ENCODE assay signal across 20 cellular contexts in the genomic region with DNA sequence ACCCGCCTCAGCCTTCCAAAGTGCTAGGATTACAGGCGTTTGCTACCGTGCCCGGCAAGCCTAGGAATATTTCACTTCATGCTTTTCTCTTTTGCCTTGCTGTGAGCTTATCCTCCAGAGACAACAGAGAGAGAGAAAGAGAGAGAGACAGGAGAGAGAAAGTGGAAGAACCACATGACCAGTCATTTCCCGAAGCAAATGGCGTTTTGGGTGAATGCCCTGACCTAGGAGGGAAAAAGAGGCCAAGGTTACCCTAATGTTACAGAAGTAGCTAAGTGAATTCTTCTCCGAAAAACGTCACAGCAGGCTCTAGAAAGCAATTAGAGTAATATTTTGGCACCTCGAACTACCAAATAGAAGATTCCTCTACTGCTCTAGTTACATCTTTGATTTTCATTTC. TPM values are rescaled to one million over a fixed set of nuclear protein-coding genes. Genes with fewer than 3 reads are reported as not detected.
DNase-seq lines count a peak whose midpoint lies in the region; ATAC-seq and TF ChIP-seq lines count a peak whose summit lies in the region.
"Had no signal": no experiment of that assay in that cellular context is flagged by ENCODE, and none has a peak within 500 bp of the region (broad histone marks: within the 10 kb centered on the region; RNA-seq: fewer than 3 reads in every experiment).

No MANE protein-coding gene starts in this region.

- no peak for TF ChIP-seq POLR2A in right lobe of liver (IDR thresholded peaks at IDR 0.05)

- WGBS in liver = 84% methylated on average over 9 of the region's 9 CpGs
- WGBS in right lobe of liver (ENCODE audit: insufficient coverage, low coverage, low lambda C conversion rate, missing lambda C conversion rate) = 75% methylated on average over 9 of the region's 9 CpGs

- H3K27me3 ChIP-seq in liver (ENCODE audit: control insufficient read depth in 4 of 4, insufficient read depth in 4 of 4, low read length in 3 of 4) = no peaks in the 10 kb centered on the region
- no peaks in the 10 kb centered on the region for H3K27me3 ChIP-seq in right lobe of liver

- no peak overlapping the region for H3K27ac ChIP-seq in liver (ENCODE audit: low read depth in 1 of 2, low read length in 2 of 2)
- no peak overlapping the region for H3K27ac ChIP-seq in right lobe of liver
- H3K27ac ChIP-seq: KMS-11, PC-9, RWPE1 had no signal

- H3K4me1 ChIP-seq in liver (ENCODE audit: control insufficient read depth in 4 of 4, insufficient read depth in 4 of 4, low read length in 3 of 4) (no peaks in the 10 kb centered on the region), right lobe of liver (no peaks in the 10 kb centered on the region)

- peaks cover 17% of the 10 kb centered on the region for H3K4me1 Mint-ChIP-seq in activated CD8-positive, alpha-beta T cell treated with anti-CD3 and anti-CD28 coated beads for 36 hours (ENCODE audit: low read depth)
- H3K4me1 Mint-ChIP-seq: B cell had no signal

- intact Hi-C loops in right lobe of liver (cut with DNase I) = no loop called here
- intact Hi-C loops in activated CD8-positive, alpha-beta T cell treated with anti-CD3 and anti-CD28 coated beads for 36 hours (cut with micrococcal nuclease) = no loop called here

- no peak for TF ChIP-seq RAD21 in liver (IDR thresholded peaks at IDR 0.05)

- ATAC-seq in right lobe of liver = no peak
- ATAC-seq in activated CD8-positive, alpha-beta T cell treated with anti-CD3 and anti-CD28 coated beads for 36 hours = no peak
- no peak for ATAC-seq in HG03354 (IDR thresholded peaks at IDR 0.05; ENCODE audit: poor library complexity, severe bottlenecking, unreplicated experiment)

- CTCF ChIA-PET in activated CD8-positive, alpha-beta T cell treated with anti-CD3 and anti-CD28 coated beads for 36 hours (lab: Charles Lee) = interaction anchor here (1.6 to 1.9 kb wide), 2 partner anchors 9 to 135 kb away, joined by 4 to 9 read pairs; a partner anchor contains a TSS

- no peak overlapping the region for H3K9ac ChIP-seq in liver (ENCODE audit: low read depth in 1 of 2, low read length in 2 of 2)
- H3K9ac ChIP-seq: KMS-11 had no signal

- TF ChIP-seq CTCF in liver (IDR thresholded peaks at IDR 0.05; ENCODE audit: low read depth, low read length, missing input control) (no peak), right lobe of liver (IDR thresholded peaks at IDR 0.05) (no peak)
- TF ChIP-seq CTCF in activated CD8-positive, alpha-beta T cell treated with anti-CD3 and anti-CD28 coated beads for 36 hours (IDR thresholded peaks at IDR 0.05) = no peak

- DNase-seq in right lobe of liver = no peak
- peak; percentile 49 for DNase-seq in cerebellum (ENCODE audit: low spot score)
- peak; percentile 69 for DNase-seq in pons (ENCODE audit: low spot score)
- DNase-seq in NCI-H1105 treated with DMSO at 0.1 percent for 48 hours (lab: John Stamatoyannopoulos, UW) = no peak
- DNase-seq in dermis blood vessel endothelial cell = no peak
- no peak for DNase-seq in activated CD8-positive, alpha-beta T cell treated with anti-CD3 and anti-CD28 coated beads for 36 hours
- DNase-seq: 8988T; Calu3; CD4-positive, alpha-beta memory T cell; GOT3; NCI-H1417 treated with DMSO at 0.1 percent for 48 hours; NCI-H1930; NCI-H526; PC-9; SIG-M5 had no signal

- no peak overlapping the region for H3K27ac Mint-ChIP-seq in activated CD8-positive, alpha-beta T cell treated with anti-CD3 and anti-CD28 coated beads for 36 hours
- H3K27ac Mint-ChIP-seq: B cell; CD4-positive, alpha-beta memory T cell had no signal

- no peaks in the 10 kb centered on the region for H3K36me3 ChIP-seq in liver (ENCODE audit: control insufficient read depth in 4 of 4, insufficient read depth in 3 of 4, low read depth in 1 of 4, low read length in 3 of 4)
- no peaks in the 10 kb centered on the region for H3K36me3 ChIP-seq in right lobe of liver

- POLR2A ChIA-PET in activated CD8-positive, alpha-beta T cell treated with anti-CD3 and anti-CD28 coated beads for 36 hours (lab: Charles Lee) = no interaction called here

- H3K4me3 Mint-ChIP-seq in activated CD8-positive, alpha-beta T cell treated with anti-CD3 and anti-CD28 coated beads for 36 hours = no peak overlapping the region
- H3K4me3 Mint-ChIP-seq: B cell; CD4-positive, alpha-beta memory T cell had no signal

- H3K36me3 Mint-ChIP-seq in activated CD8-positive, alpha-beta T cell treated with anti-CD3 and anti-CD28 coated beads for 36 hours (ENCODE audit: low read depth) = no peaks in the 10 kb centered on the region
- H3K36me3 Mint-ChIP-seq: CD4-positive, alpha-beta memory T cell had no signal

- H3K9me3 ChIP-seq in liver (ENCODE audit: control insufficient read depth in 4 of 4, low read length in 3 of 4) (no peaks in the 10 kb centered on the region), right lobe of liver (no peaks in the 10 kb centered on the region)

- no peaks in the 10 kb centered on the region for H3K9me3 Mint-ChIP-seq in activated CD8-positive, alpha-beta T cell treated with anti-CD3 and anti-CD28 coated beads for 36 hours
- H3K9me3 Mint-ChIP-seq: CD4-positive, alpha-beta memory T cell had no signal

- H3K4me3 ChIP-seq in liver (ENCODE audit: low read depth in 1 of 3, low read length in 3 of 3) (no peak overlapping the region), right lobe of liver (no peak overlapping the region)
- H3K4me3 ChIP-seq: PC-9 had no signal

- no peaks in the 10 kb centered on the region for H3K27me3 Mint-ChIP-seq in activated CD8-positive, alpha-beta T cell treated with anti-CD3 and anti-CD28 coated beads for 36 hours

TF ChIP-seq in liver, 16 proteins besides CTCF, POLR2A, EP300 and RAD21:
- TF ChIP-seq, protein P1, sequence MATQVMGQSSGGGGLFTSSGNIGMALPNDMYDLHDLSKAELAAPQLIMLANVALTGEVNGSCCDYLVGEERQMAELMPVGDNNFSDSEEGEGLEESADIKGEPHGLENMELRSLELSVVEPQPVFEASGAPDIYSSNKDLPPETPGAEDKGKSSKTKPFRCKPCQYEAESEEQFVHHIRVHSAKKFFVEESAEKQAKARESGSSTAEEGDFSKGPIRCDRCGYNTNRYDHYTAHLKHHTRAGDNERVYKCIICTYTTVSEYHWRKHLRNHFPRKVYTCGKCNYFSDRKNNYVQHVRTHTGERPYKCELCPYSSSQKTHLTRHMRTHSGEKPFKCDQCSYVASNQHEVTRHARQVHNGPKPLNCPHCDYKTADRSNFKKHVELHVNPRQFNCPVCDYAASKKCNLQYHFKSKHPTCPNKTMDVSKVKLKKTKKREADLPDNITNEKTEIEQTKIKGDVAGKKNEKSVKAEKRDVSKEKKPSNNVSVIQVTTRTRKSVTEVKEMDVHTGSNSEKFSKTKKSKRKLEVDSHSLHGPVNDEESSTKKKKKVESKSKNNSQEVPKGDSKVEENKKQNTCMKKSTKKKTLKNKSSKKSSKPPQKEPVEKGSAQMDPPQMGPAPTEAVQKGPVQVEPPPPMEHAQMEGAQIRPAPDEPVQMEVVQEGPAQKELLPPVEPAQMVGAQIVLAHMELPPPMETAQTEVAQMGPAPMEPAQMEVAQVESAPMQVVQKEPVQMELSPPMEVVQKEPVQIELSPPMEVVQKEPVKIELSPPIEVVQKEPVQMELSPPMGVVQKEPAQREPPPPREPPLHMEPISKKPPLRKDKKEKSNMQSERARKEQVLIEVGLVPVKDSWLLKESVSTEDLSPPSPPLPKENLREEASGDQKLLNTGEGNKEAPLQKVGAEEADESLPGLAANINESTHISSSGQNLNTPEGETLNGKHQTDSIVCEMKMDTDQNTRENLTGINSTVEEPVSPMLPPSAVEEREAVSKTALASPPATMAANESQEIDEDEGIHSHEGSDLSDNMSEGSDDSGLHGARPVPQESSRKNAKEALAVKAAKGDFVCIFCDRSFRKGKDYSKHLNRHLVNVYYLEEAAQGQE (IDR thresholded peaks at IDR 0.05) = no peak
- no peak for TF ChIP-seq HNF4G (IDR thresholded peaks at IDR 0.05)
- TF ChIP-seq GABPA (IDR thresholded peaks at IDR 0.05 in 1 of 2, conservative IDR thresholded peaks at IDR 0.05 in 1 of 2) = no peak
- TF ChIP-seq, protein P2, sequence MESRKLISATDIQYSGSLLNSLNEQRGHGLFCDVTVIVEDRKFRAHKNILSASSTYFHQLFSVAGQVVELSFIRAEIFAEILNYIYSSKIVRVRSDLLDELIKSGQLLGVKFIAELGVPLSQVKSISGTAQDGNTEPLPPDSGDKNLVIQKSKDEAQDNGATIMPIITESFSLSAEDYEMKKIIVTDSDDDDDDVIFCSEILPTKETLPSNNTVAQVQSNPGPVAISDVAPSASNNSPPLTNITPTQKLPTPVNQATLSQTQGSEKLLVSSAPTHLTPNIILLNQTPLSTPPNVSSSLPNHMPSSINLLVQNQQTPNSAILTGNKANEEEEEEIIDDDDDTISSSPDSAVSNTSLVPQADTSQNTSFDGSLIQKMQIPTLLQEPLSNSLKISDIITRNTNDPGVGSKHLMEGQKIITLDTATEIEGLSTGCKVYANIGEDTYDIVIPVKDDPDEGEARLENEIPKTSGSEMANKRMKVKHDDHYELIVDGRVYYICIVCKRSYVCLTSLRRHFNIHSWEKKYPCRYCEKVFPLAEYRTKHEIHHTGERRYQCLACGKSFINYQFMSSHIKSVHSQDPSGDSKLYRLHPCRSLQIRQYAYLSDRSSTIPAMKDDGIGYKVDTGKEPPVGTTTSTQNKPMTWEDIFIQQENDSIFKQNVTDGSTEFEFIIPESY (IDR thresholded peaks at IDR 0.05) = no peak
- TF ChIP-seq, protein P3, sequence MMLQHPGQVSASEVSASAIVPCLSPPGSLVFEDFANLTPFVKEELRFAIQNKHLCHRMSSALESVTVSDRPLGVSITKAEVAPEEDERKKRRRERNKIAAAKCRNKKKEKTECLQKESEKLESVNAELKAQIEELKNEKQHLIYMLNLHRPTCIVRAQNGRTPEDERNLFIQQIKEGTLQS (IDR thresholded peaks at IDR 0.05) = no peak
- TF ChIP-seq FOXA2 (IDR thresholded peaks at IDR 0.05) = no peak
- TF ChIP-seq NR2F2 (IDR thresholded peaks at IDR 0.05) = peak; percentile 52
- TF ChIP-seq RXRA (IDR thresholded peaks at IDR 0.05) = peak in 1 of 2 donors; percentile 19
TF ChIP-seq in liver: peak in this region for 2.

RNA-seq across cellular contexts. Expression of a gene that starts 9.1 kb away (rescaled TPM):
- total RNA-seq in liver (100 to 1,000 TPM in 1 of 2 donors, 10 to 100 TPM in 1; 39.0 to 113 TPM), right lobe of liver (100 to 1,000 TPM in 1 of 6 experiments, 10 to 100 TPM in 5; 15.9 to 149 (median 43.0) TPM), cerebellum (55.3 TPM), dermis blood vessel endothelial cell (109 and 111 TPM in 2 replicates)
- polyA plus RNA-seq in liver = 10 to 100 TPM; 28.0 to 31.8 TPM
- 10 to 100 TPM; 46.4 to 53.4 TPM for total RNA-seq in activated CD8-positive, alpha-beta T cell treated with anti-CD3 and anti-CD28 coated beads for 36 hours

Comparison
In these comparisons a context has a peak if more than half of its experiments do, and no peak if none do; other contexts are left out.
1. DNase-seq: peak in cerebellum (single experiment) and pons (single experiment); none in right lobe of liver (0 of 3), NCI-H1105 treated with DMSO at 0.1 percent for 48 hours (single experiment), dermis blood vessel endothelial cell (single experiment) and activated CD8-positive, alpha-beta T cell treated with anti-CD3 and anti-CD28 coated beads for 36 hours (single experiment).